In the genomic region with DNA sequence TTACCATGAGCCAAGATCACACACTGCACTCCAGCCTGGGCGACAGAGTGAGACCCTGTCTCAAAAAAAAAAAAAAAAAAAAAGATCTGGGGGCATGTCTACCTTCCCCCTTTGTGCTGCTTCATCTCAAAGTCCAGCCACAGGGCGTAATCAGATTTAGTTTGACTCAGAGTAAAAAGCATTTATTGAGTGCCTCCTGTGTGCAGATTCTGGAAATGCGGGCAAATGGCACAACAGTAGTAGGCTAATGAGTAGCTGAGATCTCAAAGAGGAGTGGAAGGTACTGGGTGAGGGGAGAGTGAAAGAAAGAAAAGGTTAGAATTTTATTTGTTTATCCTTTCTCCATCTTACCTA, we compare ENCODE assay signal across 9 cellular contexts. TPM values are rescaled to one million over a fixed set of nuclear protein-coding genes. Genes with fewer than 3 reads are reported as not detected.
A peak's percentile ranks its signal among the peaks of the same experiment; 100 is the strongest.
DNase-seq lines count a peak whose midpoint lies in the region; ATAC-seq and TF ChIP-seq lines count a peak whose summit lies in the region.
"Had no signal": no experiment of that assay in that cellular context is flagged by ENCODE, and none has a peak within 500 bp of the region (broad histone marks: within the 10 kb centered on the region; RNA-seq: fewer than 3 reads in every experiment).

No MANE protein-coding gene starts in this region.

- no peaks in the 10 kb centered on the region for H3K27me3 ChIP-seq in hepatocyte
- no peaks in the 10 kb centered on the region for H3K27me3 ChIP-seq in suprapubic skin

- peaks cover 68% of the 10 kb centered on the region for H3K4me1 ChIP-seq in hepatocyte (ENCODE audit: insufficient read depth)
- H3K4me1 ChIP-seq in suprapubic skin, result peaks cover 100% of the 10 kb centered on the region

- no peaks in the 10 kb centered on the region for H3K9me2 ChIP-seq in hepatocyte (replicated peaks; ENCODE audit: insufficient read depth)

- DNase-seq in activated CD4-positive, alpha-beta T cell treated with anti-CD3 and anti-CD28 coated beads, Interleukin-2, amount 10 ng/mL, durations not matched to agents 7 days and 5 days, result peak; percentile 40
- no peak for DNase-seq in activated CD4-positive, alpha-beta T cell treated with anti-CD3 and anti-CD28 coated beads for 1 hour
- DNase-seq in hepatocyte (ENCODE audit: low spot score), result no peak
- DNase-seq in suprapubic skin (ENCODE audit: low spot score in 2 of 2), result no peak
- DNase-seq in A172 (ENCODE audit: low spot score), result no peak
- DNase-seq in NCI-H2171 (lab: John Stamatoyannopoulos, UW), result no peak
- DNase-seq: SW 1271 had no signal

- H3K27ac Mint-ChIP-seq in activated CD4-positive, alpha-beta T cell treated with anti-CD3 and anti-CD28 coated beads, Interleukin-2, amount 10 ng/mL, durations not matched to agents 7 days and 5 days, result no peak overlapping the region
- H3K27ac Mint-ChIP-seq in activated T-helper 17 cell treated with anti-CD3 and anti-CD28 coated beads, Interleukin-2, amount 50 U/mL, for 72 hours, result peak overlapping the region; percentile 65

- no peaks in the 10 kb centered on the region for H4K20me1 ChIP-seq in hepatocyte (ENCODE audit: insufficient read depth, poor library complexity, severe bottlenecking)

- H3K36me3 ChIP-seq in hepatocyte (replicated peaks; ENCODE audit: insufficient read depth, low read depth) (no peaks in the 10 kb centered on the region), suprapubic skin (no peaks in the 10 kb centered on the region)

- no peak for ATAC-seq in activated T-helper 17 cell treated with anti-CD3 and anti-CD28 coated beads, Interleukin-2, amount 50 U/mL, for 72 hours (replicated peaks)
- no peak for ATAC-seq in HG02870 (IDR thresholded peaks at IDR 0.05; ENCODE audit: unreplicated experiment)

- 86% methylated on average over 3 of the region's 3 CpGs for WGBS in hepatocyte (ENCODE audit: low lambda C conversion rate, missing lambda C conversion rate)
- WGBS in suprapubic skin, result 89% methylated on average over 3 of the region's 3 CpGs

- peaks cover 91% of the 10 kb centered on the region for H3K4me1 Mint-ChIP-seq in activated CD4-positive, alpha-beta T cell treated with anti-CD3 and anti-CD28 coated beads, Interleukin-2, amount 10 ng/mL, durations not matched to agents 7 days and 5 days
- peaks cover 73% of the 10 kb centered on the region for H3K4me1 Mint-ChIP-seq in activated T-helper 17 cell treated with anti-CD3 and anti-CD28 coated beads, Interleukin-2, amount 50 U/mL, for 72 hours

- H3K4me3 ChIP-seq in hepatocyte (no peak overlapping the region), suprapubic skin (no peak overlapping the region)

- H3K27me3 Mint-ChIP-seq in activated CD4-positive, alpha-beta T cell treated with anti-CD3 and anti-CD28 coated beads, Interleukin-2, amount 10 ng/mL, durations not matched to agents 7 days and 5 days, result peaks cover 3% of the 10 kb centered on the region
- no peaks in the 10 kb centered on the region for H3K27me3 Mint-ChIP-seq in activated T-helper 17 cell treated with anti-CD3 and anti-CD28 coated beads, Interleukin-2, amount 50 U/mL, for 72 hours

- H3K9me3 ChIP-seq in hepatocyte (ENCODE audit: low read depth) (no peaks in the 10 kb centered on the region), suprapubic skin (no peaks in the 10 kb centered on the region)

- H3K36me3 Mint-ChIP-seq in activated CD4-positive, alpha-beta T cell treated with anti-CD3 and anti-CD28 coated beads, Interleukin-2, amount 10 ng/mL, durations not matched to agents 7 days and 5 days (ENCODE audit: low read depth), result no peaks in the 10 kb centered on the region
- H3K36me3 Mint-ChIP-seq in activated T-helper 17 cell treated with anti-CD3 and anti-CD28 coated beads, Interleukin-2, amount 50 U/mL, for 72 hours (ENCODE audit: low read depth), result no peaks in the 10 kb centered on the region

- CTCF ChIA-PET in activated CD4-positive, alpha-beta T cell treated with anti-CD3 and anti-CD28 coated beads, Interleukin-2, amount 10 ng/mL, durations not matched to agents 7 days and 5 days (lab: Charles Lee), result interaction anchor here (0.7 to 5.1 kb wide), 6 partner anchors 10 to 59 kb away, joined by 3 to 27 read pairs (median 4); a partner anchor contains a TSS

- H3K27ac ChIP-seq in hepatocyte, result no peak overlapping the region
- H3K27ac ChIP-seq in suprapubic skin, result peak overlapping the region; percentile 94

- POLR2A ChIA-PET in activated CD4-positive, alpha-beta T cell treated with anti-CD3 and anti-CD28 coated beads, Interleukin-2, amount 10 ng/mL, durations not matched to agents 7 days and 5 days (lab: Charles Lee), result no interaction called here

- no peaks in the 10 kb centered on the region for H3K9me3 Mint-ChIP-seq in activated CD4-positive, alpha-beta T cell treated with anti-CD3 and anti-CD28 coated beads, Interleukin-2, amount 10 ng/mL, durations not matched to agents 7 days and 5 days
- H3K9me3 Mint-ChIP-seq in activated T-helper 17 cell treated with anti-CD3 and anti-CD28 coated beads, Interleukin-2, amount 50 U/mL, for 72 hours, result no peaks in the 10 kb centered on the region

- H3K4me2 ChIP-seq in hepatocyte, result no peak overlapping the region

- TF ChIP-seq CTCF in hepatocyte (IDR thresholded peaks at IDR 0.05; ENCODE audit: poor library complexity) (peak; percentile 22), suprapubic skin (IDR thresholded peaks at IDR 0.05) (no peak)

- H3K4me3 Mint-ChIP-seq in activated CD4-positive, alpha-beta T cell treated with anti-CD3 and anti-CD28 coated beads, Interleukin-2, amount 10 ng/mL, durations not matched to agents 7 days and 5 days, result no peak overlapping the region
- H3K4me3 Mint-ChIP-seq in activated T-helper 17 cell treated with anti-CD3 and anti-CD28 coated beads, Interleukin-2, amount 50 U/mL, for 72 hours, result peak overlapping the region; percentile 77

- TF ChIP-seq POLR2A in suprapubic skin (IDR thresholded peaks at IDR 0.05), result no peak

- no peak overlapping the region for H2AFZ ChIP-seq in hepatocyte

- no peaks in the 10 kb centered on the region for H3K79me2 ChIP-seq in hepatocyte

- no peak for TF ChIP-seq EP300 in suprapubic skin (IDR thresholded peaks at IDR 0.05)

RNA-seq across cellular contexts. Expression of a gene that starts 9.1 kb away (rescaled TPM):
- 1 to 10 TPM; 5.5 to 5.8 TPM for total RNA-seq in activated CD4-positive, alpha-beta T cell treated with anti-CD3 and anti-CD28 coated beads, Interleukin-2, amount 10 ng/mL, durations not matched to agents 7 days and 5 days
- total RNA-seq in activated T-helper 17 cell treated with anti-CD3 and anti-CD28 coated beads, Interleukin-2, amount 50 U/mL, for 72 hours, result 10 to 100 TPM; 12.2 to 21.8 TPM
- 2.3 and 3.0 TPM in 2 replicates for total RNA-seq in hepatocyte
- 6.9 and 7.1 TPM in 2 replicates for polyA plus RNA-seq in hepatocyte
- 100 to 1,000 TPM in 2 of 4 donors, 10 to 100 TPM in 2; 62.1 to 184 (median 96.0) TPM for total RNA-seq in suprapubic skin
- 1.1 and 2.2 TPM in 2 replicates for total RNA-seq in A172 (2014; rRNA removed; shearing (Covaris generic))

RNA-seq across cellular contexts. Expression of a gene that starts 12.3 kb away (rescaled TPM):
- 10 to 100 TPM; 95.4 to 97.1 TPM for total RNA-seq in activated CD4-positive, alpha-beta T cell treated with anti-CD3 and anti-CD28 coated beads, Interleukin-2, amount 10 ng/mL, durations not matched to agents 7 days and 5 days
- 100 to 1,000 TPM in 1 of 2 donors, 10 to 100 TPM in 1; 80.5 to 114 TPM for total RNA-seq in activated T-helper 17 cell treated with anti-CD3 and anti-CD28 coated beads, Interleukin-2, amount 50 U/mL, for 72 hours
- total RNA-seq in hepatocyte (71.9 and 81.6 TPM in 2 replicates), suprapubic skin (100 to 1,000 TPM in 1 of 4 donors, 10 to 100 TPM in 3; 69.3 to 166 (median 86.9) TPM)
- polyA plus RNA-seq in hepatocyte, result 26.7 and 31.4 TPM in 2 replicates
- 61.3 and 64.3 TPM in 2 replicates for total RNA-seq in A172 (2014; rRNA removed; shearing (Covaris generic))

RNA-seq across cellular contexts. Expression of a gene that starts 30.9 kb away (rescaled TPM):
- total RNA-seq in activated CD4-positive, alpha-beta T cell treated with anti-CD3 and anti-CD28 coated beads, Interleukin-2, amount 10 ng/mL, durations not matched to agents 7 days and 5 days, result 10 to 100 TPM; 84.8 to 89.2 TPM
- 100 to 1,000 TPM; 110 to 244 TPM for total RNA-seq in activated T-helper 17 cell treated with anti-CD3 and anti-CD28 coated beads, Interleukin-2, amount 50 U/mL, for 72 hours
- total RNA-seq in hepatocyte (26.7 and 30.2 TPM in 2 replicates), suprapubic skin (10 to 100 TPM; 42.9 to 92.5 (median 61.2) TPM)
- 33.0 and 37.5 TPM in 2 replicates for polyA plus RNA-seq in hepatocyte
- 44.5 and 50.1 TPM in 2 replicates for total RNA-seq in A172 (2014; rRNA removed; shearing (Covaris generic))

RNA-seq across cellular contexts. Expression of a gene that starts 46.7 kb away (rescaled TPM):
- total RNA-seq in activated CD4-positive, alpha-beta T cell treated with anti-CD3 and anti-CD28 coated beads, Interleukin-2, amount 10 ng/mL, durations not matched to agents 7 days and 5 days, result 1 to 10 TPM; 8.6 to 9.1 TPM
- total RNA-seq in activated T-helper 17 cell treated with anti-CD3 and anti-CD28 coated beads, Interleukin-2, amount 50 U/mL, for 72 hours, result 10 to 100 TPM; 10.3 to 14.4 TPM
- 35.3 and 40.2 TPM in 2 replicates for total RNA-seq in hepatocyte
- 20.7 and 22.5 TPM in 2 replicates for polyA plus RNA-seq in hepatocyte
- 10 to 100 TPM; 32.6 to 69.9 (median 48.9) TPM for total RNA-seq in suprapubic skin
- total RNA-seq in A172 (2014; rRNA removed; shearing (Covaris generic)), result 14.5 and 17.8 TPM in 2 replicates

RNA-seq across cellular contexts. Expression of a gene that starts 55.2 kb away (rescaled TPM):
- total RNA-seq in activated CD4-positive, alpha-beta T cell treated with anti-CD3 and anti-CD28 coated beads, Interleukin-2, amount 10 ng/mL, durations not matched to agents 7 days and 5 days, result 100 to 1,000 TPM in 1 of 2 experiments, 10 to 100 TPM in 1; 92.1 to 102 TPM
- total RNA-seq in activated T-helper 17 cell treated with anti-CD3 and anti-CD28 coated beads, Interleukin-2, amount 50 U/mL, for 72 hours, result 100 to 1,000 TPM in 1 of 2 donors, 10 to 100 TPM in 1; 83.5 to 140 TPM
- 55.7 and 66.8 TPM in 2 replicates for total RNA-seq in hepatocyte
- polyA plus RNA-seq in hepatocyte, result 69.8 and 69.9 TPM in 2 replicates
- total RNA-seq in suprapubic skin, result 100 to 1,000 TPM in 1 of 4 donors, 10 to 100 TPM in 3; 67.4 to 198 (median 80.3) TPM
- 46.5 and 67.3 TPM in 2 replicates for total RNA-seq in A172 (2014; rRNA removed; shearing (Covaris generic))
